13 cellular contexts compared by ENCODE assay signal in genomic region chr20:53805895-53806384, GRCh38.
DNase-seq lines count a peak whose midpoint lies in the region; ATAC-seq and TF ChIP-seq lines count a peak whose summit lies in the region.
"Had no signal": no experiment of that assay in that cellular context is flagged by ENCODE, and none has a peak within 500 bp of the region (broad histone marks: within the 10 kb centered on the region; RNA-seq: fewer than 3 reads in every experiment).

No MANE protein-coding gene starts in this region.

- H3K9me2 ChIP-seq in PC-3 (replicated peaks; ENCODE audit: low read length), result no peaks in the 10 kb centered on the region

- peak overlapping the region; percentile 36 for H3K4me2 ChIP-seq in PC-3 (ENCODE audit: low read length)

- peaks cover 4% of the 10 kb centered on the region for H3K4me1 Mint-ChIP-seq in CD14-positive monocyte

- no peaks in the 10 kb centered on the region for H3K27me3 ChIP-seq in PC-3 (ENCODE audit: low read length)
- H3K27me3 ChIP-seq in left ventricle myocardium inferior (ENCODE audit: low read depth), result no peaks in the 10 kb centered on the region
- H3K27me3 ChIP-seq: right lobe of liver had no signal

- CTCF ChIA-PET in PC-3 (lab: Charles Lee), result no interaction called here

- H3K36me3 ChIP-seq in PC-3 (ENCODE audit: low read depth, low read length), result no peaks in the 10 kb centered on the region
- H3K36me3 ChIP-seq in left ventricle myocardium inferior, result no peaks in the 10 kb centered on the region
- H3K36me3 ChIP-seq: right lobe of liver had no signal

- peak; percentile 80 for DNase-seq in Daoy (ENCODE audit: low read depth)
- peak; percentile 100 for DNase-seq in PC-3
- peak; percentile 70 for DNase-seq in dermis blood vessel endothelial cell
- peak; percentile 27 for DNase-seq in myocyte (ENCODE audit: low read depth)
- DNase-seq in Right ventricle myocardium inferior (ENCODE audit: missing footprints), result no peak
- DNase-seq in SKM-1 treated with dmso at 0.1 percent for 144 hours (lab: John Stamatoyannopoulos, UW; ENCODE audit: unreplicated experiment), result no peak
- no peak for DNase-seq in CD14-positive monocyte (ENCODE audit: low spot score)
- DNase-seq in left ventricle myocardium inferior, result no peak
- DNase-seq: activated CD4-positive, alpha-beta T cell treated with anti-CD3 and anti-CD28 coated beads, Interleukin-2, amount 50 U/mL, for 48 hours; activated naive CD8-positive, alpha-beta T cell treated with anti-CD3 and anti-CD28 coated beads for 36 hours; Kasumi-1 had no signal

- no peaks in the 10 kb centered on the region for H3K79me2 ChIP-seq in PC-3 (ENCODE audit: low read length)

- H4K20me1 ChIP-seq in PC-3 (ENCODE audit: low read length), result no peaks in the 10 kb centered on the region

- H3K4me3 Mint-ChIP-seq in CD14-positive monocyte, result no peak overlapping the region
- H3K4me3 Mint-ChIP-seq: activated naive CD8-positive, alpha-beta T cell treated with anti-CD3 and anti-CD28 coated beads for 36 hours had no signal

- no peak overlapping the region for H2AFZ ChIP-seq in PC-3 (ENCODE audit: low read length)

- ATAC-seq in PC-3, result peak; percentile 82
- no peak for ATAC-seq in Right ventricle myocardium inferior

- peaks cover 50% of the 10 kb centered on the region for H3K4me1 ChIP-seq in PC-3 (ENCODE audit: insufficient read depth, low read length)
- H3K4me1 ChIP-seq in left ventricle myocardium inferior, result no peaks in the 10 kb centered on the region

- no peaks in the 10 kb centered on the region for H3K36me3 Mint-ChIP-seq in CD14-positive monocyte
- H3K36me3 Mint-ChIP-seq: activated naive CD8-positive, alpha-beta T cell treated with anti-CD3 and anti-CD28 coated beads for 36 hours had no signal

- H3F3A ChIP-seq in PC-3 (ENCODE audit: low read length, unreplicated experiment), result peaks cover 11% of the 10 kb centered on the region

- H3K27me3 Mint-ChIP-seq in CD14-positive monocyte (ENCODE audit: low read depth in 3 of 3), result no peaks in the 10 kb centered on the region
- H3K27me3 Mint-ChIP-seq: activated naive CD8-positive, alpha-beta T cell treated with anti-CD3 and anti-CD28 coated beads for 36 hours had no signal

- H3K4me3 ChIP-seq in PC-3 (ENCODE audit: low read length), result no peak overlapping the region
- no peak overlapping the region for H3K4me3 ChIP-seq in left ventricle myocardium inferior
- H3K4me3 ChIP-seq: lung, right lobe of liver had no signal

- H3K27ac ChIP-seq in PC-3 (ENCODE audit: low read length) (peak overlapping the region; percentile 89), left ventricle myocardium inferior (replicated peaks) (no peak overlapping the region)
- H3K27ac ChIP-seq: right lobe of liver had no signal

- H3K9me3 ChIP-seq in PC-3 (ENCODE audit: low read length), result no peaks in the 10 kb centered on the region
- H3K9me3 ChIP-seq in left ventricle myocardium inferior (replicated peaks), result no peaks in the 10 kb centered on the region
- H3K9me3 ChIP-seq: right lobe of liver had no signal

- TF ChIP-seq CTCF in PC-3 (conservative IDR thresholded peaks at IDR 0.05; ENCODE audit: low read depth, low read length) (no peak), CD14-positive monocyte (IDR thresholded peaks at IDR 0.05) (no peak), left ventricle myocardium inferior (IDR thresholded peaks at IDR 0.05; ENCODE audit: borderline replicate concordance) (no peak)

- H3K9ac ChIP-seq in PC-3 (ENCODE audit: low read length), result peak overlapping the region; percentile 75

- POLR2A ChIA-PET in PC-3 (lab: Charles Lee; ENCODE audit: unreplicated experiment), result interaction anchor here (0.6 to 0.7 kb wide), 4 partner anchors 22 to 186 kb away, joined by 3 to 5 read pairs (median 4); no protein-coding TSS in a partner anchor

- H3K9me3 Mint-ChIP-seq in CD14-positive monocyte, result no peaks in the 10 kb centered on the region
- H3K9me3 Mint-ChIP-seq: activated naive CD8-positive, alpha-beta T cell treated with anti-CD3 and anti-CD28 coated beads for 36 hours had no signal

- BruUV-seq in PC-3 (replicated peaks; lab: Mats Ljungman, UMichigan), result no TSS peak

- intact Hi-C loops in PC-3 (cut with micrococcal nuclease), result loop anchor here (1.0 to 5.0 kb wide), 6 partner anchors 20 to 108 kb away; no protein-coding TSS in a partner anchor
- intact Hi-C loops in Right ventricle myocardium inferior (cut with DNase I), result no loop called here
- intact Hi-C loops in CD14-positive monocyte (cut with micrococcal nuclease), result no loop called here
- intact Hi-C loops in left ventricle myocardium inferior (cut with micrococcal nuclease), result no loop called here

- H3K27ac Mint-ChIP-seq in CD14-positive monocyte, result no peak overlapping the region
- H3K27ac Mint-ChIP-seq: activated naive CD8-positive, alpha-beta T cell treated with anti-CD3 and anti-CD28 coated beads for 36 hours had no signal

Comparison
In these comparisons a context has a peak if more than half of its experiments do, and no peak if none do; other contexts are left out.
1. DNase-seq: peak in Daoy (single experiment), PC-3 (single experiment), dermis blood vessel endothelial cell (single experiment) and myocyte (single experiment); none in Right ventricle myocardium inferior (single experiment), SKM-1 treated with dmso at 0.1 percent for 144 hours (single experiment), CD14-positive monocyte (single experiment) and left ventricle myocardium inferior (single experiment).